Comparison of ENCODE assay signal across 8 cellular contexts in the genomic region with DNA sequence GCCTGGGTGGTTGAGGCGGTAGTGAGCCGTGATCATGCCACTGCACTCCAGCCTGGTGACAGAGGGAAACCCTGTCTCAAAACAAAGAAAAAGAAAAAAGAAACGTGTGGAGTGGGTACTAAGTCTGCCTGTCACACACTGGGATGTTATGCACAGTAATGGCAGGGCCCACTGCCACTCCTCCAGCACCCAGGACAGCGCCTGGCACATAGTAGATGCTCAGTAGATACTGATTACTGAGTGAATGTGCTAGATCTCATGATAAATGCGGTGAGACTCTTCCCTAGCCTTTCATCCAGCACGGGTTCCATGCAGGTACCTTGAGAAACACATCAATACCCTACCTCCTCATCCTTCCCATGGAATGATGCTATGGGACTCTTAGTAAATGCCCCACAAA.
DNase-seq lines count a peak whose midpoint lies in the region; ATAC-seq and TF ChIP-seq lines count a peak whose summit lies in the region.

No MANE protein-coding gene starts in this region.

- peak; percentile 58 for ATAC-seq in naive thymus-derived CD4-positive, alpha-beta T cell

- no peak overlapping the region for H3K4me3 ChIP-seq in naive thymus-derived CD4-positive, alpha-beta T cell (ENCODE audit: low read length)

- H3K4me1 Mint-ChIP-seq in activated T-cell treated with anti-CD3 and anti-CD28 coated beads, Interleukin-2, amount 50 U/mL, for 24 hours (ENCODE audit: low read depth), result peaks cover 20% of the 10 kb centered on the region
- peaks cover 9 to 28% (median 22%) of the 10 kb centered on the region in 7 donors for H3K4me1 Mint-ChIP-seq in naive thymus-derived CD4-positive, alpha-beta T cell

- no peak overlapping the region for H3K27ac Mint-ChIP-seq in activated T-cell treated with anti-CD3 and anti-CD28 coated beads, Interleukin-2, amount 50 U/mL, for 24 hours
- H3K27ac Mint-ChIP-seq in naive thymus-derived CD4-positive, alpha-beta T cell, result peak overlapping the region in 4 of 9 donors; percentile 2 to 71 (median 18)

- H3K4me1 ChIP-seq in naive thymus-derived CD4-positive, alpha-beta T cell (ENCODE audit: control insufficient read depth in 2 of 2, insufficient read depth in 2 of 2, low read length in 2 of 2), result peaks cover 9 to 14% of the 10 kb centered on the region in 2 donors

- no peak for TF ChIP-seq CTCF in RWPE1 (conservative IDR thresholded peaks at IDR 0.05; ENCODE audit: low read depth)

- intact Hi-C loops in naive thymus-derived CD4-positive, alpha-beta T cell (cut with micrococcal nuclease), result no loop called here

- peaks cover 0 to 23% of the 10 kb centered on the region in 2 donors for H3K27me3 ChIP-seq in naive thymus-derived CD4-positive, alpha-beta T cell (ENCODE audit: control insufficient read depth in 2 of 2, insufficient read depth in 2 of 2, low read length in 2 of 2)

- peaks cover 3% of the 10 kb centered on the region for H3K9me3 Mint-ChIP-seq in activated T-cell treated with anti-CD3 and anti-CD28 coated beads, Interleukin-2, amount 50 U/mL, for 24 hours
- H3K9me3 Mint-ChIP-seq in naive thymus-derived CD4-positive, alpha-beta T cell, result peaks cover 0 to 6% (median 0%) of the 10 kb centered on the region in 11 donors

- H3K27ac ChIP-seq in naive thymus-derived CD4-positive, alpha-beta T cell (ENCODE audit: low read depth, low read length), result no peak overlapping the region
- no peak overlapping the region; the same call in 1 of the 2 replicates for H3K27ac ChIP-seq in RWPE1

- no peak overlapping the region for H3K4me3 Mint-ChIP-seq in activated T-cell treated with anti-CD3 and anti-CD28 coated beads, Interleukin-2, amount 50 U/mL, for 24 hours
- H3K4me3 Mint-ChIP-seq in naive thymus-derived CD4-positive, alpha-beta T cell, result peak overlapping the region in 6 of 10 donors; percentile 1 to 60 (median 47)

- POLR2A ChIA-PET in naive thymus-derived CD4-positive, alpha-beta T cell (lab: Charles Lee), result interaction anchor here (0.9 kb wide), 1 partner anchor 87 kb away, joined by 3 read pairs; a partner anchor contains a TSS
- POLR2A ChIA-PET in RWPE1 (lab: Yijun Ruan, JAX; ENCODE audit: low non-redundant PET), result no interaction called here

- H3K27me3 Mint-ChIP-seq in activated T-cell treated with anti-CD3 and anti-CD28 coated beads, Interleukin-2, amount 50 U/mL, for 24 hours, result peaks cover 92% of the 10 kb centered on the region
- peaks cover 86 to 93% (median 89%) of the 10 kb centered on the region in 5 donors for H3K27me3 Mint-ChIP-seq in naive thymus-derived CD4-positive, alpha-beta T cell

- peak; percentile 49 for DNase-seq in EH (ENCODE audit: low read depth)
- peak; percentile 69 for DNase-seq in MV-4-11 (lab: John Stamatoyannopoulos, UW)
- peak; percentile 54 for DNase-seq in activated T-cell treated with anti-CD3 and anti-CD28 coated beads, Interleukin-2, amount 50 U/mL, for 24 hours
- no peak for DNase-seq in naive thymus-derived CD4-positive, alpha-beta T cell
- DNase-seq in NCI-H82 treated with DMSO at 0.1 percent for 48 hours (lab: John Stamatoyannopoulos, UW; ENCODE audit: unreplicated experiment), result no peak
- no peak for DNase-seq in RWPE1 (ENCODE audit: low spot score)
- no peak for DNase-seq in NCI-H526 (lab: John Stamatoyannopoulos, UW)
- no peak for DNase-seq in NCI-H2171 treated with DMSO at 0.1 percent for 48 hours (lab: John Stamatoyannopoulos, UW)

- CTCF ChIA-PET in naive thymus-derived CD4-positive, alpha-beta T cell (lab: Charles Lee), result no interaction called here
- CTCF ChIA-PET in RWPE1 (lab: Yijun Ruan, JAX), result no interaction called here

- no peaks in the 10 kb centered on the region for H3K36me3 ChIP-seq in naive thymus-derived CD4-positive, alpha-beta T cell (ENCODE audit: control insufficient read depth in 2 of 3, insufficient read depth in 3 of 3, low read length in 3 of 3)

- H3K36me3 Mint-ChIP-seq in activated T-cell treated with anti-CD3 and anti-CD28 coated beads, Interleukin-2, amount 50 U/mL, for 24 hours (ENCODE audit: low read depth), result no peaks in the 10 kb centered on the region
- no peaks in the 10 kb centered on the region for H3K36me3 Mint-ChIP-seq in naive thymus-derived CD4-positive, alpha-beta T cell

- no peaks in the 10 kb centered on the region for H3K9me3 ChIP-seq in naive thymus-derived CD4-positive, alpha-beta T cell (ENCODE audit: control insufficient read depth in 2 of 3, low read length in 3 of 3)

Comparison
In these comparisons a context has a peak if more than half of its experiments do, and no peak if none do; other contexts are left out.
1. DNase-seq: peak in EH (single experiment), MV-4-11 (single experiment) and activated T-cell treated with anti-CD3 and anti-CD28 coated beads, Interleukin-2, amount 50 U/mL, for 24 hours (single experiment); none in naive thymus-derived CD4-positive, alpha-beta T cell (0 of 9), NCI-H82 treated with DMSO at 0.1 percent for 48 hours (single experiment), RWPE1 (single experiment), NCI-H526 (0 of 2) and NCI-H2171 treated with DMSO at 0.1 percent for 48 hours (single experiment).